Comparison of ENCODE assay signal across 30 cellular contexts in the genomic region with DNA sequence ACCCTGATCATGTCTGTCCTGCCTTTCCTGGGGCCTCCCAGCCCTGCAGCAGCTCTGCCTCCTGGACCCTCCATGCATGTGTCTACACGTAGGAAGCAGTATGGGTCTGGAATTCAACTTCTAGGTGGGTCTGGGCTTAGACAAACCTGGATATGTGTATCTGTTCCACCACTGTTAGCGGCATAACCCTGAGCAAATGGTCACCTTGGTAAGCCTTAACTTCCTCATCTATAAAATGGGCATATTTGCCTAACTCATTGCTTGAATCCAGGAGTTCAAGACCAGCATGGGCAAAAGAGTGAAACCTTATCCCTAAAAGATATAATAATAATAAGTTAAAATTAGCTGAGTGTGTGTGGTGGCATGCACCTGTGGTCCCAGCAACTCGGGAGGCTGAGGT. TPM values are rescaled to one million over a fixed set of nuclear protein-coding genes. Genes with fewer than 3 reads are reported as not detected.
"Had no signal": no experiment of that assay in that cellular context is flagged by ENCODE, and none has a peak within 500 bp of the region (broad histone marks: within the 10 kb centered on the region; RNA-seq: fewer than 3 reads in every experiment).

No MANE protein-coding gene starts in this region.

- H3K27ac Mint-ChIP-seq: activated CD4-positive, alpha-beta T cell treated with anti-CD3 and anti-CD28 coated beads, Interleukin-2, amount 10 ng/mL, durations not matched to agents 24 days and 14 days; activated CD8-positive, alpha-beta T cell treated with anti-CD3 and anti-CD28 coated beads for 36 hours; activated naive CD8-positive, alpha-beta T cell treated with anti-CD3 and anti-CD28 coated beads for 36 hours; activated T-cell treated with anti-CD3 and anti-CD28 coated beads, Interleukin-2, amount 50 U/mL, for 72 hours; activated T-helper 17 cell treated with anti-CD3 and anti-CD28 coated beads, Interleukin-2, amount 50 U/mL, for 72 hours; T-helper 1 cell treated with Interleukin-12 subunit alpha and Interleukin-12 subunit beta and Interleukin-4 antibody, amounts not matched to agents 30 μg/mL and 1 μg/mL, for 36 hours; T-helper 2 cell treated with Interferon-gamma antibody and Interleukin-4, amounts not matched to agents 5 μg/mL and 100 μg/mL, for 36 hours had no signal

- H3K4me2 ChIP-seq: SK-N-SH had no signal

- H3K4me3 Mint-ChIP-seq: activated CD4-positive, alpha-beta T cell treated with anti-CD3 and anti-CD28 coated beads, Interleukin-2, amount 10 ng/mL, durations not matched to agents 24 days and 14 days; activated CD8-positive, alpha-beta T cell treated with anti-CD3 and anti-CD28 coated beads for 36 hours; activated naive CD8-positive, alpha-beta T cell treated with anti-CD3 and anti-CD28 coated beads for 36 hours; activated T-cell treated with anti-CD3 and anti-CD28 coated beads, Interleukin-2, amount 50 U/mL, for 72 hours; activated T-helper 17 cell treated with anti-CD3 and anti-CD28 coated beads, Interleukin-2, amount 50 U/mL, for 72 hours; central memory CD8-positive, alpha-beta T cell; T-helper 1 cell treated with Interleukin-12 subunit alpha and Interleukin-12 subunit beta and Interleukin-4 antibody, amounts not matched to agents 30 μg/mL and 1 μg/mL, for 36 hours; T-helper 2 cell treated with Interferon-gamma antibody and Interleukin-4, amounts not matched to agents 5 μg/mL and 100 μg/mL, for 36 hours had no signal

- DNase-seq: activated CD4-positive, alpha-beta T cell treated with anti-CD3 and anti-CD28 coated beads, Interleukin-2, amount 10 ng/mL, durations not matched to agents 24 days and 14 days; activated CD4-positive, alpha-beta T cell treated with anti-CD3 and anti-CD28 coated beads, Interleukin-2, amount 50 U/mL, for 4 hours; activated CD8-positive, alpha-beta T cell treated with anti-CD3 and anti-CD28 coated beads for 36 hours; activated effector memory CD4-positive, alpha-beta T cell treated with anti-CD3 and anti-CD28 coated beads, Interleukin-2, amount 50 U/mL, for 16 hours; activated naive CD4-positive, alpha-beta T cell; activated naive CD4-positive, alpha-beta T cell treated with anti-CD3 and anti-CD28 coated beads, Interleukin-2, amount 50 U/mL, for 16 hours; activated naive CD8-positive, alpha-beta T cell treated with anti-CD3 and anti-CD28 coated beads for 36 hours; activated T-cell treated with anti-CD3 and anti-CD28 coated beads, Interleukin-2, amount 50 U/mL, for 1 hour; activated T-cell treated with anti-CD3 and anti-CD28 coated beads, Interleukin-2, amount 50 U/mL, for 72 hours; amniotic stem cell; aorta; brain microvascular endothelial cell; Kasumi-1; NCI-H1092 treated with DMSO at 0.1 percent for 48 hours; NCI-H1417; NCI-H146; NCI-H1930; NCI-H2081 treated with DMSO at 0.1 percent for 48 hours; NCI-H226; NCI-H524 treated with DMSO at 0.1 percent for 48 hours; SHP77 treated with DMSO at 0.1 percent for 48 hours; SK-N-SH had no signal

- H3K27me3 ChIP-seq: brain microvascular endothelial cell, cardiac muscle cell, SJSA1 had no signal

- H3K4me3 ChIP-seq: cardiac muscle cell, SJSA1 had no signal

- ATAC-seq: activated CD8-positive, alpha-beta T cell treated with anti-CD3 and anti-CD28 coated beads for 36 hours; activated T-cell treated with anti-CD3 and anti-CD28 coated beads, Interleukin-2, amount 50 U/mL, for 72 hours; activated T-helper 17 cell treated with anti-CD3 and anti-CD28 coated beads, Interleukin-2, amount 50 U/mL, for 72 hours; Panc1 had no signal

- FAIRE-seq: TTC549 had no signal

- H3K4me1 ChIP-seq: SJSA1 had no signal

- H3K9me3 ChIP-seq: SJSA1 had no signal

- H3K4me1 Mint-ChIP-seq: activated CD4-positive, alpha-beta T cell treated with anti-CD3 and anti-CD28 coated beads, Interleukin-2, amount 10 ng/mL, durations not matched to agents 24 days and 14 days; activated naive CD8-positive, alpha-beta T cell treated with anti-CD3 and anti-CD28 coated beads for 36 hours; activated T-helper 17 cell treated with anti-CD3 and anti-CD28 coated beads, Interleukin-2, amount 50 U/mL, for 72 hours had no signal

- H3K27ac ChIP-seq: SJSA1 had no signal

- H3K36me3 ChIP-seq: brain microvascular endothelial cell, cardiac muscle cell, SJSA1 had no signal

- H3K9ac ChIP-seq: SK-N-SH had no signal

RNA-seq across cellular contexts. Expression of a gene that starts 44.2 kb away (rescaled TPM):
- total RNA-seq: activated CD4-positive, alpha-beta T cell treated with anti-CD3 and anti-CD28 coated beads, Interleukin-2, amount 10 ng/mL, durations not matched to agents 24 days and 14 days; activated CD8-positive, alpha-beta T cell treated with anti-CD3 and anti-CD28 coated beads for 36 hours; activated T-cell treated with anti-CD3 and anti-CD28 coated beads, Interleukin-2, amount 50 U/mL, for 72 hours; activated T-helper 17 cell treated with anti-CD3 and anti-CD28 coated beads, Interleukin-2, amount 50 U/mL, for 72 hours; SJSA1 had no signal
